Comparison of ENCODE assay signal across 8 cellular contexts in the genomic region with DNA sequence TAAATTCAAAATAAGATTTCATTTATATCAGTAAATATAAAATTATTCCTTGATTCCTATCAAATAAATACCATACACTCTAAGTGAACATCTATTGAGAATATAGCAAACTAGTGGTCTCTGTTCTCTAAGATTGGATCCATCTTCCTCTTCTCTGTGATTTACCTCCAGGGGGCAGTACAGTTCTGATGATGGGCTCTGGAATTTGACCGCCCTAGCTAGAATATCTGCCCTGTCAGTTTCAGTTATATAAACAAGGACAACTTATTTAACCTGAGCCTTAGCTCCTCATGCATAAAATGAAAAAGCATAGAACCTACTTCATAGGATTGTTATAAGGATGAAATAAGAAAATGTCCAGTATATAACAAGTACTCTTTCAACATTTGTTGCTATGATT.
DNase-seq lines count a peak whose midpoint lies in the region; ATAC-seq, FAIRE-seq and TF ChIP-seq lines count a peak whose summit lies in the region.

No MANE protein-coding gene starts in this region.

- no peak overlapping the region for H3K4me3 Mint-ChIP-seq in activated CD8-positive, alpha-beta T cell treated with anti-CD3 and anti-CD28 coated beads, Interleukin-2, amount 10 ng/mL, durations not matched to agents 7 days and 5 days

- H3K4me3 ChIP-seq in prostate gland, result no peak overlapping the region
- H3K4me3 ChIP-seq in right atrium auricular region, result no peak overlapping the region

- no peaks in the 10 kb centered on the region for H3K9me3 ChIP-seq in prostate gland
- no peaks in the 10 kb centered on the region for H3K9me3 ChIP-seq in right atrium auricular region

- DNase-seq in A172 (ENCODE audit: low spot score), result peak; percentile 71
- DNase-seq in GM03348 (ENCODE audit: low spot score), result peak; percentile 48
- DNase-seq in activated CD8-positive, alpha-beta T cell treated with anti-CD3 and anti-CD28 coated beads, Interleukin-2, amount 10 ng/mL, durations not matched to agents 7 days and 5 days, result no peak
- DNase-seq in prostate gland (ENCODE audit: low spot score), result no peak
- DNase-seq in right atrium auricular region (ENCODE audit: low spot score), result no peak
- DNase-seq in mesenteric fat pad (ENCODE audit: low spot score), result no peak

- no peaks in the 10 kb centered on the region for H3K36me3 Mint-ChIP-seq in activated CD8-positive, alpha-beta T cell treated with anti-CD3 and anti-CD28 coated beads, Interleukin-2, amount 10 ng/mL, durations not matched to agents 7 days and 5 days (ENCODE audit: low read depth)

- ATAC-seq in activated CD8-positive, alpha-beta T cell treated with anti-CD3 and anti-CD28 coated beads, Interleukin-2, amount 10 ng/mL, durations not matched to agents 7 days and 5 days, result peak; percentile 47

- CTCF ChIA-PET in activated CD8-positive, alpha-beta T cell treated with anti-CD3 and anti-CD28 coated beads, Interleukin-2, amount 10 ng/mL, durations not matched to agents 7 days and 5 days (lab: Charles Lee), result no interaction called here

- intact Hi-C loops in prostate gland (cut with DNase I), result no loop called here

- no peak for TF ChIP-seq POLR2A in prostate gland (IDR thresholded peaks at IDR 0.05)

- no peak overlapping the region for H3K27ac Mint-ChIP-seq in activated CD8-positive, alpha-beta T cell treated with anti-CD3 and anti-CD28 coated beads, Interleukin-2, amount 10 ng/mL, durations not matched to agents 7 days and 5 days

- peak; percentile 76 for FAIRE-seq in islet of Langerhans (lab: Jason Lieb, UNC)

- no peaks in the 10 kb centered on the region for H3K9me3 Mint-ChIP-seq in activated CD8-positive, alpha-beta T cell treated with anti-CD3 and anti-CD28 coated beads, Interleukin-2, amount 10 ng/mL, durations not matched to agents 7 days and 5 days (ENCODE audit: insufficient read depth)

- H3K27me3 ChIP-seq in prostate gland (replicated peaks; ENCODE audit: insufficient read depth) (no peaks in the 10 kb centered on the region), right atrium auricular region (no peaks in the 10 kb centered on the region)

- H3K4me1 ChIP-seq in prostate gland (replicated peaks) (no peaks in the 10 kb centered on the region), right atrium auricular region (peaks cover 0 to 34% of the 10 kb centered on the region in 2 donors)

- POLR2A ChIA-PET in activated CD8-positive, alpha-beta T cell treated with anti-CD3 and anti-CD28 coated beads, Interleukin-2, amount 10 ng/mL, durations not matched to agents 7 days and 5 days (lab: Charles Lee), result no interaction called here

- H3K4me1 Mint-ChIP-seq in activated CD8-positive, alpha-beta T cell treated with anti-CD3 and anti-CD28 coated beads, Interleukin-2, amount 10 ng/mL, durations not matched to agents 7 days and 5 days (ENCODE audit: low read depth), result no peaks in the 10 kb centered on the region

- no peak overlapping the region for H3K27ac ChIP-seq in prostate gland
- H3K27ac ChIP-seq in right atrium auricular region, result peak overlapping the region in 1 of 2 donors; percentile 73

- 82% methylated on average over 1 of the region's 1 CpG for WGBS in prostate gland

- TF ChIP-seq CTCF in LNCAP (IDR thresholded peaks at IDR 0.05) (peak; percentile 58; the same call in 1 of the 2 replicates), prostate gland (IDR thresholded peaks at IDR 0.05) (no peak), right atrium auricular region (IDR thresholded peaks at IDR 0.05) (peak in 1 of 2 donors; percentile 59)

- H3K27me3 Mint-ChIP-seq in activated CD8-positive, alpha-beta T cell treated with anti-CD3 and anti-CD28 coated beads, Interleukin-2, amount 10 ng/mL, durations not matched to agents 7 days and 5 days (ENCODE audit: low read depth), result peaks cover 14% of the 10 kb centered on the region

- H3K36me3 ChIP-seq in prostate gland, result no peaks in the 10 kb centered on the region
- no peaks in the 10 kb centered on the region for H3K36me3 ChIP-seq in right atrium auricular region

Comparison
In these comparisons a context has a peak if more than half of its experiments do, and no peak if none do; other contexts are left out.
1. DNase-seq: peak in A172 (single experiment) and GM03348 (single experiment); none in activated CD8-positive, alpha-beta T cell treated with anti-CD3 and anti-CD28 coated beads, Interleukin-2, amount 10 ng/mL, durations not matched to agents 7 days and 5 days (single experiment), prostate gland (single experiment), right atrium auricular region (single experiment) and mesenteric fat pad (single experiment).